ENCODE assay signal across 2 cellular contexts in the genomic region with DNA sequence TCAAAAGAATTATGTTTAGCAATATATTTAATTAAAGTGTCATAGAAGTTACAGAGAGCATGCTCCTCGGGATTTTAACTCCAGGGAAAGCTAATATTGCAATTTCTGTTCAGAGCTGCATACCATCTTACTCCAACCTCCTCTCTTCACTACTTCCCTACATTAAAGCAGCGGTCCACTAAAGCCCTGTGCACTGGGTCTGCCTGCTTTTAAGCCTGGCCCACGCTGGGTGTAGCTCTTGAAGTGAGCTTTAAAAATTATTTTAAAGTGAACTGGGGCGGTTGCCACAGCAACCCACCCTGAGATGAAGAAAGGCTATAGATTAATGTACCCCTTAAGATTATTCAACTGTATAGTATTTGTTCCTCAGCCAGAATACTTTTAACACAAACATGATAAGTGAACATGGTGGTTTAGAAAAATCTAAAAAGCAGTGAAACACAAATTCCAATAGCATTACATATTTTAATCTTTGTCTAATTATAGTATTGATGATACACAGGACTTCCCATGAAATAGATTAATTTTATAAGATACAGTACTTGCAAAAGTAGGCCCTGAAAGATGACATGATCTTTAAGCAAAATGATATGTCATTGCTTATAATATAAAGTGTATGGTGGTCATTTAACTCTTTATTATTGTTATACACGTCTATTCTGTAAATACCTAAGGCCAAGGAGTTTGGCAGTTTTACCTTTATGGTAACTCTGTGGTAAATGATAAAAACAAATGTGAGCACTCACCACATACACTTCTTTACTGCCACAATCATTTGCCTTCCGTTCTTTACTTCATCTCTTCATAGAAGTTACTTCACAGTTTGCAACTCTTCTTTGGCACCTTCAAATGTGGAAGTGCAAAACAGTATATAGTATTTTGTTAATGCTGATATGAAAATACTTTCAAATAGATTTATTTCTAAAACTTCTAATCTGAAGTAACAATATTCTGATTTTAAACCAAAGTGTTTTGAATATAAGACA.
TF ChIP-seq lines count a peak whose summit lies in the region.

No MANE protein-coding gene starts in this region.

TF ChIP-seq in liver, 16 proteins besides CTCF, POLR2A, EP300 and RAD21:
- TF ChIP-seq SP1 (IDR thresholded peaks at IDR 0.05): no peak
- no peak for TF ChIP-seq NR2F2 (IDR thresholded peaks at IDR 0.05)
- no peak for TF ChIP-seq ZBTB33 (IDR thresholded peaks at IDR 0.05)
- TF ChIP-seq, protein P1, sequence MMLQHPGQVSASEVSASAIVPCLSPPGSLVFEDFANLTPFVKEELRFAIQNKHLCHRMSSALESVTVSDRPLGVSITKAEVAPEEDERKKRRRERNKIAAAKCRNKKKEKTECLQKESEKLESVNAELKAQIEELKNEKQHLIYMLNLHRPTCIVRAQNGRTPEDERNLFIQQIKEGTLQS (IDR thresholded peaks at IDR 0.05): no peak
- no peak for TF ChIP-seq TAF1 (conservative IDR thresholded peaks at IDR 0.05)
- TF ChIP-seq RXRA (IDR thresholded peaks at IDR 0.05): no peak
- TF ChIP-seq YY1 (IDR thresholded peaks at IDR 0.05): no peak
- no peak for TF ChIP-seq HNF4A (conservative IDR thresholded peaks at IDR 0.05)
- TF ChIP-seq HNF4G (IDR thresholded peaks at IDR 0.05): no peak
TF ChIP-seq in liver: peak in this region for 0.

TF ChIP-seq in HepG2, 621 proteins besides CTCF, POLR2A, EP300 and RAD21:
- TF ChIP-seq ARID3A (IDR thresholded peaks at IDR 0.05; ENCODE audit: low read depth, low read length) (no peak), NFYC (CRISPR knock-in tag; IDR thresholded peaks at IDR 0.05) (no peak), ADNP (CRISPR knock-in tag; IDR thresholded peaks at IDR 0.05) (no peak), ZNF180 (CRISPR knock-in tag; IDR thresholded peaks at IDR 0.05; ENCODE audit: borderline replicate concordance, low read depth) (no peak), IKZF5 (CRISPR knock-in tag; IDR thresholded peaks at IDR 0.05) (no peak), HHEX (CRISPR knock-in tag; IDR thresholded peaks at IDR 0.05) (no peak), TAF15 (IDR thresholded peaks at IDR 0.05; ENCODE audit: low read depth, low read length, poor library complexity, severe bottlenecking) (no peak), ZNF329 (CRISPR knock-in tag; IDR thresholded peaks at IDR 0.05; ENCODE audit: low read depth) (no peak), KMT2A (CRISPR knock-in tag; IDR thresholded peaks at IDR 0.05) (no peak), KDM4B (CRISPR knock-in tag; IDR thresholded peaks at IDR 0.05) (no peak), ZKSCAN8 (CRISPR knock-in tag; IDR thresholded peaks at IDR 0.05; ENCODE audit: borderline replicate concordance) (no peak), ZNF83 (CRISPR knock-in tag; IDR thresholded peaks at IDR 0.05; ENCODE audit: borderline replicate concordance) (no peak), ZNF207 (IDR thresholded peaks at IDR 0.05; ENCODE audit: borderline replicate concordance) (no peak)
- TF ChIP-seq, protein P2, sequence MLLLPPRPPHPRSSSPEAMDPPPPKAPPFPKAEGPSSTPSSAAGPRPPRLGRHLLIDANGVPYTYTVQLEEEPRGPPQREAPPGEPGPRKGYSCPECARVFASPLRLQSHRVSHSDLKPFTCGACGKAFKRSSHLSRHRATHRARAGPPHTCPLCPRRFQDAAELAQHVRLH (CRISPR knock-in tag; IDR thresholded peaks at IDR 0.05; ENCODE audit: borderline replicate concordance, low read depth): no peak
- TF ChIP-seq, protein P3, sequence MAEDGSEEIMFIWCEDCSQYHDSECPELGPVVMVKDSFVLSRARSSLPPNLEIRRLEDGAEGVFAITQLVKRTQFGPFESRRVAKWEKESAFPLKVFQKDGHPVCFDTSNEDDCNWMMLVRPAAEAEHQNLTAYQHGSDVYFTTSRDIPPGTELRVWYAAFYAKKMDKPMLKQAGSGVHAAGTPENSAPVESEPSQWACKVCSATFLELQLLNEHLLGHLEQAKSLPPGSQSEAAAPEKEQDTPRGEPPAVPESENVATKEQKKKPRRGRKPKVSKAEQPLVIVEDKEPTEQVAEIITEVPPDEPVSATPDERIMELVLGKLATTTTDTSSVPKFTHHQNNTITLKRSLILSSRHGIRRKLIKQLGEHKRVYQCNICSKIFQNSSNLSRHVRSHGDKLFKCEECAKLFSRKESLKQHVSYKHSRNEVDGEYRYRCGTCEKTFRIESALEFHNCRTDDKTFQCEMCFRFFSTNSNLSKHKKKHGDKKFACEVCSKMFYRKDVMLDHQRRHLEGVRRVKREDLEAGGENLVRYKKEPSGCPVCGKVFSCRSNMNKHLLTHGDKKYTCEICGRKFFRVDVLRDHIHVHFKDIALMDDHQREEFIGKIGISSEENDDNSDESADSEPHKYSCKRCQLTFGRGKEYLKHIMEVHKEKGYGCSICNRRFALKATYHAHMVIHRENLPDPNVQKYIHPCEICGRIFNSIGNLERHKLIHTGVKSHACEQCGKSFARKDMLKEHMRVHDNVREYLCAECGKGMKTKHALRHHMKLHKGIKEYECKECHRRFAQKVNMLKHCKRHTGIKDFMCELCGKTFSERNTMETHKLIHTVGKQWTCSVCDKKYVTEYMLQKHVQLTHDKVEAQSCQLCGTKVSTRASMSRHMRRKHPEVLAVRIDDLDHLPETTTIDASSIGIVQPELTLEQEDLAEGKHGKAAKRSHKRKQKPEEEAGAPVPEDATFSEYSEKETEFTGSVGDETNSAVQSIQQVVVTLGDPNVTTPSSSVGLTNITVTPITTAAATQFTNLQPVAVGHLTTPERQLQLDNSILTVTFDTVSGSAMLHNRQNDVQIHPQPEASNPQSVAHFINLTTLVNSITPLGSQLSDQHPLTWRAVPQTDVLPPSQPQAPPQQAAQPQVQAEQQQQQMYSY (CRISPR knock-in tag; IDR thresholded peaks at IDR 0.05): no peak
